ENCODE assay signal across 3 cellular contexts in genomic region chr1:180617769-180618168, GRCh38.
TF ChIP-seq lines count a peak whose summit lies in the region.

No MANE protein-coding gene starts in this region.

TF ChIP-seq in IMR-90, 13 proteins besides CTCF, POLR2A, EP300 and RAD21:
- TF ChIP-seq CEBPB (IDR thresholded peaks at IDR 0.05; ENCODE audit: low read depth, low read length) (no peak), NFE2L2 (IDR thresholded peaks at IDR 0.05; ENCODE audit: low read depth, low read length) (no peak), RCOR1 (IDR thresholded peaks at IDR 0.05; ENCODE audit: insufficient replicate concordance, low read length) (no peak), SMC3 (IDR thresholded peaks at IDR 0.05; ENCODE audit: low read depth, low read length) (no peak)

TF ChIP-seq in K562, 482 proteins besides CTCF, POLR2A, EP300 and RAD21:
- TF ChIP-seq PTBP1 (IDR thresholded peaks at IDR 0.05; ENCODE audit: low read depth, low read length) (no peak), ZNF766 (CRISPR knock-in tag; conservative IDR thresholded peaks at IDR 0.05) (0 out of 2 replicates have a peak, but pooled peaks have one; percentile 25), SPI1 (IDR thresholded peaks at IDR 0.05; ENCODE audit: borderline replicate concordance, low read depth, low read length) (peak; percentile 95)

TF ChIP-seq in HEK293T, 16 proteins besides CTCF, POLR2A, EP300 and RAD21:
- TF ChIP-seq ARNT (IDR thresholded peaks at IDR 0.05) (no peak), ELF4 (IDR thresholded peaks at IDR 0.05) (no peak), LEF1 (IDR thresholded peaks at IDR 0.05; ENCODE audit: borderline replicate concordance) (no peak), SUZ12 (IDR thresholded peaks at IDR 0.05) (no peak), FOXA1 (IDR thresholded peaks at IDR 0.05) (no peak), TARDBP (IDR thresholded peaks at IDR 0.05) (no peak)
